ENCODE assay signal across 18 cellular contexts in genomic region chr10:71623986-71624291, GRCh38.
"Had no signal": no experiment of that assay in that cellular context is flagged by ENCODE, and none has a peak within 500 bp of the region (broad histone marks: within the 10 kb centered on the region; RNA-seq: fewer than 3 reads in every experiment).

No MANE protein-coding gene starts in this region.

- H3K9me3 ChIP-seq: heart left ventricle, thoracic aorta, upper lobe of right lung had no signal

- H3K27me3 Mint-ChIP-seq: activated CD8-positive, alpha-beta memory T cell treated with anti-CD3 and anti-CD28 coated beads, Interleukin-2, amount 10 ng/mL, durations not matched to agents 7 days and 5 days; activated naive CD8-positive, alpha-beta T cell treated with anti-CD3 and anti-CD28 coated beads for 36 hours; activated T-helper 17 cell treated with anti-CD3 and anti-CD28 coated beads, Interleukin-2, amount 50 U/mL, for 72 hours had no signal

- H3K36me3 Mint-ChIP-seq: activated CD8-positive, alpha-beta memory T cell treated with anti-CD3 and anti-CD28 coated beads, Interleukin-2, amount 10 ng/mL, durations not matched to agents 7 days and 5 days; activated naive CD8-positive, alpha-beta T cell treated with anti-CD3 and anti-CD28 coated beads for 36 hours; immature natural killer cell; naive thymus-derived CD8-positive, alpha-beta T cell; stimulated activated naive B cell treated with anti-CD40 and anti-IgM and Interleukin-4, amounts not matched to agents 10 μg/mL and 1 μg/mL and 100 μg/mL, for 72 hours had no signal

- H3K4me1 Mint-ChIP-seq: activated CD4-positive, alpha-beta memory T cell treated with anti-CD3 and anti-CD28 coated beads, Interleukin-2, amount 10 ng/mL, durations not matched to agents 7 days and 5 days; activated CD8-positive, alpha-beta memory T cell treated with anti-CD3 and anti-CD28 coated beads, Interleukin-2, amount 10 ng/mL, durations not matched to agents 7 days and 5 days; activated T-helper 17 cell treated with anti-CD3 and anti-CD28 coated beads, Interleukin-2, amount 50 U/mL, for 72 hours; immature natural killer cell had no signal

- H3K4me3 ChIP-seq: cardiac muscle cell, dorsolateral prefrontal cortex, heart left ventricle, thoracic aorta, upper lobe of right lung had no signal

- H3K27me3 ChIP-seq: cardiac muscle cell, dorsolateral prefrontal cortex, heart left ventricle, upper lobe of right lung had no signal

- H3K36me3 ChIP-seq: cardiac muscle cell, heart left ventricle, thoracic aorta, upper lobe of right lung had no signal

- H3K4me3 Mint-ChIP-seq: activated CD4-positive, alpha-beta memory T cell treated with anti-CD3 and anti-CD28 coated beads, Interleukin-2, amount 10 ng/mL, durations not matched to agents 7 days and 5 days; activated CD8-positive, alpha-beta memory T cell treated with anti-CD3 and anti-CD28 coated beads, Interleukin-2, amount 10 ng/mL, durations not matched to agents 7 days and 5 days; activated naive CD8-positive, alpha-beta T cell treated with anti-CD3 and anti-CD28 coated beads for 36 hours; activated T-helper 17 cell treated with anti-CD3 and anti-CD28 coated beads, Interleukin-2, amount 50 U/mL, for 72 hours; immature natural killer cell; naive thymus-derived CD8-positive, alpha-beta T cell; stimulated activated naive B cell treated with anti-CD40 and anti-IgM and Interleukin-4, amounts not matched to agents 10 μg/mL and 1 μg/mL and 100 μg/mL, for 72 hours had no signal

- H3K27ac Mint-ChIP-seq: activated CD4-positive, alpha-beta memory T cell treated with anti-CD3 and anti-CD28 coated beads, Interleukin-2, amount 10 ng/mL, durations not matched to agents 7 days and 5 days; activated CD8-positive, alpha-beta memory T cell treated with anti-CD3 and anti-CD28 coated beads, Interleukin-2, amount 10 ng/mL, durations not matched to agents 7 days and 5 days; activated naive CD8-positive, alpha-beta T cell treated with anti-CD3 and anti-CD28 coated beads for 36 hours; immature natural killer cell; stimulated activated naive B cell treated with anti-CD40 and anti-IgM and Interleukin-4, amounts not matched to agents 10 μg/mL and 1 μg/mL and 100 μg/mL, for 72 hours had no signal

- DNase-seq: activated CD4-positive, alpha-beta memory T cell treated with anti-CD3 and anti-CD28 coated beads, Interleukin-2, amount 10 ng/mL, durations not matched to agents 7 days and 5 days; activated CD4-positive, alpha-beta T cell treated with anti-CD3 and anti-CD28 coated beads for 48 hours; activated CD4-positive, CD25-positive, alpha-beta regulatory T cell; activated CD8-positive, alpha-beta memory T cell treated with anti-CD3 and anti-CD28 coated beads, Interleukin-2, amount 10 ng/mL, durations not matched to agents 7 days and 5 days; activated naive CD4-positive, alpha-beta T cell; activated naive CD8-positive, alpha-beta T cell treated with anti-CD3 and anti-CD28 coated beads for 36 hours; heart left ventricle; immature natural killer cell; naive thymus-derived CD8-positive, alpha-beta T cell; stimulated activated CD4-positive, alpha-beta T cell treated with anti-CD3 and anti-CD28 coated beads, Interleukin-4, amount 100 ng/mL, for 4 hours; stimulated activated naive B cell treated with anti-CD40 and anti-IgM and Interleukin-4, amounts not matched to agents 10 μg/mL and 1 μg/mL and 100 μg/mL, for 72 hours; T-helper 1 cell; T-helper 9 cell; upper lobe of right lung had no signal

- H3K9me3 Mint-ChIP-seq: activated CD4-positive, alpha-beta memory T cell treated with anti-CD3 and anti-CD28 coated beads, Interleukin-2, amount 10 ng/mL, durations not matched to agents 7 days and 5 days; activated naive CD8-positive, alpha-beta T cell treated with anti-CD3 and anti-CD28 coated beads for 36 hours; activated T-helper 17 cell treated with anti-CD3 and anti-CD28 coated beads, Interleukin-2, amount 50 U/mL, for 72 hours; immature natural killer cell; naive thymus-derived CD8-positive, alpha-beta T cell; stimulated activated naive B cell treated with anti-CD40 and anti-IgM and Interleukin-4, amounts not matched to agents 10 μg/mL and 1 μg/mL and 100 μg/mL, for 72 hours had no signal

- H3K27ac ChIP-seq: cardiac muscle cell, heart left ventricle, thoracic aorta had no signal

- ATAC-seq: activated CD8-positive, alpha-beta memory T cell treated with anti-CD3 and anti-CD28 coated beads, Interleukin-2, amount 10 ng/mL, durations not matched to agents 7 days and 5 days; activated T-helper 17 cell treated with anti-CD3 and anti-CD28 coated beads, Interleukin-2, amount 50 U/mL, for 72 hours; stimulated activated naive B cell treated with anti-CD40 and anti-IgM and Interleukin-4, amounts not matched to agents 10 μg/mL and 1 μg/mL and 100 μg/mL, for 72 hours had no signal
